Comparison of ENCODE assay signal across 8 cellular contexts in genomic region chr1:186374313-186375151, GRCh38. TPM values are rescaled to one million over a fixed set of nuclear protein-coding genes. Genes with fewer than 3 reads are reported as not detected.
A peak's percentile ranks its signal among the peaks of the same experiment; 100 is the strongest.
DNase-seq lines count a peak whose midpoint lies in the region; ATAC-seq, FAIRE-seq and TF ChIP-seq lines count a peak whose summit lies in the region.

No MANE protein-coding gene starts in this region.

- CTCF ChIA-PET in MCF 10A (lab: Yijun Ruan, JAX): interaction anchor here (0.5 to 2.6 kb wide), 38 partner anchors 11 to 878 kb away, joined by 3 to 29 read pairs (median 4); partner anchors contain the start of gene PTGS2

- ATAC-seq in GM21619 (IDR thresholded peaks at IDR 0.05; ENCODE audit: unreplicated experiment): peak; percentile 31

- peaks cover 14% of the 10 kb centered on the region for H3K4me1 ChIP-seq in HUES64 (ENCODE audit: insufficient read depth, low read length)
- H3K4me1 ChIP-seq in SJSA1 (replicated peaks): no peaks in the 10 kb centered on the region
- H3K4me1 ChIP-seq in kidney (ENCODE audit: control insufficient read depth in 1 of 2, insufficient read depth in 1 of 2, low read depth in 1 of 2, low read length in 2 of 2): peaks cover 2 to 9% of the 10 kb centered on the region in 2 donors

- DNase-seq in NCI-H1417 (lab: John Stamatoyannopoulos, UW): peak; percentile 53 to 84 (median 74)
- DNase-seq in NCI-H1417 treated with DMSO at 0.1 percent for 48 hours (lab: John Stamatoyannopoulos, UW): no peak
- DNase-seq in SJSA1 (ENCODE audit: low read depth in 1 of 2, low spot score in 2 of 2): no peak
- peak; percentile 76 for DNase-seq in MCF 10A (ENCODE audit: unreplicated experiment)
- DNase-seq in kidney: no peak
- DNase-seq in stimulated activated CD4-positive, alpha-beta T cell treated with anti-CD3 and anti-CD28 coated beads, Interleukin-2, amount 100 ng/mL, for 48 hours: peak; percentile 4 to 10

- H3K4me3 Mint-ChIP-seq in MCF 10A (ENCODE audit: unreplicated experiment): peak overlapping the region; percentile 96

- H3K36me3 ChIP-seq in HUES64 (ENCODE audit: insufficient read depth, low read length) (peaks cover 44% of the 10 kb centered on the region), SJSA1 (peaks cover 44% of the 10 kb centered on the region), kidney (ENCODE audit: control insufficient read depth in 1 of 2, insufficient read depth in 2 of 2, low read length in 2 of 2) (peaks cover 0 to 23% of the 10 kb centered on the region in 2 donors)

- POLR2A ChIA-PET in MCF 10A (lab: Yijun Ruan, JAX): interaction anchor here (0.6 to 2.3 kb wide), 25 partner anchors 8 to 1621 kb away, joined by 3 to 15 read pairs (median 4); partner anchors contain the start of gene PTGS2

- peak overlapping the region; percentile 99 for H3K4me3 ChIP-seq in HUES64 (ENCODE audit: low read length)
- H3K4me3 ChIP-seq in SJSA1: peak overlapping the region; percentile 69
- H3K4me3 ChIP-seq in kidney (ENCODE audit: low read length in 2 of 2): peak overlapping the region; percentile 94 to 100

- no peak for FAIRE-seq in kidney (lab: Jason Lieb, UNC)

- H3K4me1 Mint-ChIP-seq in MCF 10A (ENCODE audit: insufficient read depth, unreplicated experiment): peaks cover 20% of the 10 kb centered on the region

- no peaks in the 10 kb centered on the region for H3K27me3 Mint-ChIP-seq in MCF 10A (ENCODE audit: insufficient read depth, unreplicated experiment)

- H3K9ac ChIP-seq in HUES64 (ENCODE audit: low read depth, low read length) (peak overlapping the region; percentile 92), kidney (ENCODE audit: low read length in 2 of 2) (peak overlapping the region; percentile 67 to 100)

- intact Hi-C loops in MCF 10A (cut with micrococcal nuclease): loop anchor here (1.0 to 10.0 kb wide), 3 partner anchors 306 to 1320 kb away; partner anchors contain the start of gene PTGS2
- intact Hi-C loops in kidney (cut with DNase I): no loop called here

- H3K27ac Mint-ChIP-seq in MCF 10A (ENCODE audit: low read depth, unreplicated experiment): peak overlapping the region; percentile 100

- TF ChIP-seq CTCF in MCF 10A (IDR thresholded peaks at IDR 0.05; ENCODE audit: unreplicated experiment): no peak
- no peak for TF ChIP-seq CTCF in kidney (IDR thresholded peaks at IDR 0.05; ENCODE audit: borderline replicate concordance, extremely low read depth, insufficient read depth)

- H3K27ac ChIP-seq in HUES64 (ENCODE audit: low read depth, low read length) (peak overlapping the region; percentile 96), SJSA1 (peak overlapping the region; percentile 90), kidney (ENCODE audit: low read depth in 2 of 2, low read length in 2 of 2) (peak overlapping the region; percentile 99 to 100)

- no peaks in the 10 kb centered on the region for H3K9me3 Mint-ChIP-seq in MCF 10A (ENCODE audit: unreplicated experiment)

- H3K27me3 ChIP-seq in HUES64 (ENCODE audit: insufficient read depth, low read length) (no peaks in the 10 kb centered on the region), SJSA1 (replicated peaks) (no peaks in the 10 kb centered on the region)

- peaks cover 47% of the 10 kb centered on the region for H3K36me3 Mint-ChIP-seq in MCF 10A (ENCODE audit: insufficient read depth, unreplicated experiment)

- BruUV-seq in MCF 10A (replicated peaks; lab: Mats Ljungman, UMichigan): TSS peak; percentile 37

- WGBS in HUES64: under 1% methylated on average over 37 of the region's 37 CpGs

- H3K9me3 ChIP-seq in HUES64 (ENCODE audit: insufficient read depth, low read depth, low read length) (no peaks in the 10 kb centered on the region), SJSA1 (replicated peaks) (no peaks in the 10 kb centered on the region), kidney (ENCODE audit: control insufficient read depth in 1 of 2, low read length in 2 of 2) (no peaks in the 10 kb centered on the region)

RNA-seq across cellular contexts. Expression of gene TPR, which starts 0.5 kb away (rescaled TPM):
- 50.5 TPM for polyA plus RNA-seq in HUES64 (2013, experiment 1 of 2)
- polyA plus RNA-seq in HUES64 (2013, experiment 2 of 2): 52.6 TPM
- total RNA-seq in SJSA1 (2014; rRNA removed; shearing (Covaris generic)): 53.0 and 61.8 TPM in 2 replicates
- total RNA-seq in MCF 10A (2022) (126 and 140 TPM in 2 replicates), kidney (89.9 TPM)
- 27.4 TPM for polyA plus RNA-seq in kidney (ENCODE audit: insufficient read depth, low read depth, low replicate concordance)

RNA-seq across cellular contexts. Expression of gene ODR4, which starts 1.1 kb away (rescaled TPM):
- 13.9 TPM for polyA plus RNA-seq in HUES64 (2013, experiment 1 of 2)
- polyA plus RNA-seq in HUES64 (2013, experiment 2 of 2): 15.8 TPM
- 16.4 and 19.2 TPM in 2 replicates for total RNA-seq in SJSA1 (2014; rRNA removed; shearing (Covaris generic))
- total RNA-seq in MCF 10A (2022) (36.9 and 39.9 TPM in 2 replicates), kidney (23.3 TPM)
- 11.3 TPM for polyA plus RNA-seq in kidney (ENCODE audit: insufficient read depth, low read depth, low replicate concordance)

Comparison
In these comparisons a context has a peak if more than half of its experiments do, and no peak if none do; other contexts are left out.
1. DNase-seq: peak in NCI-H1417 (3 of 3), MCF 10A (single experiment) and stimulated activated CD4-positive, alpha-beta T cell treated with anti-CD3 and anti-CD28 coated beads, Interleukin-2, amount 100 ng/mL, for 48 hours (2 of 2); none in NCI-H1417 treated with DMSO at 0.1 percent for 48 hours (single experiment), SJSA1 (0 of 2) and kidney (single experiment).
2. Peak in every context shown above with its lines, with median percentiles within 50 percentile points of each other: H3K27ac ChIP-seq and H3K4me3 ChIP-seq.